In the genomic region with DNA sequence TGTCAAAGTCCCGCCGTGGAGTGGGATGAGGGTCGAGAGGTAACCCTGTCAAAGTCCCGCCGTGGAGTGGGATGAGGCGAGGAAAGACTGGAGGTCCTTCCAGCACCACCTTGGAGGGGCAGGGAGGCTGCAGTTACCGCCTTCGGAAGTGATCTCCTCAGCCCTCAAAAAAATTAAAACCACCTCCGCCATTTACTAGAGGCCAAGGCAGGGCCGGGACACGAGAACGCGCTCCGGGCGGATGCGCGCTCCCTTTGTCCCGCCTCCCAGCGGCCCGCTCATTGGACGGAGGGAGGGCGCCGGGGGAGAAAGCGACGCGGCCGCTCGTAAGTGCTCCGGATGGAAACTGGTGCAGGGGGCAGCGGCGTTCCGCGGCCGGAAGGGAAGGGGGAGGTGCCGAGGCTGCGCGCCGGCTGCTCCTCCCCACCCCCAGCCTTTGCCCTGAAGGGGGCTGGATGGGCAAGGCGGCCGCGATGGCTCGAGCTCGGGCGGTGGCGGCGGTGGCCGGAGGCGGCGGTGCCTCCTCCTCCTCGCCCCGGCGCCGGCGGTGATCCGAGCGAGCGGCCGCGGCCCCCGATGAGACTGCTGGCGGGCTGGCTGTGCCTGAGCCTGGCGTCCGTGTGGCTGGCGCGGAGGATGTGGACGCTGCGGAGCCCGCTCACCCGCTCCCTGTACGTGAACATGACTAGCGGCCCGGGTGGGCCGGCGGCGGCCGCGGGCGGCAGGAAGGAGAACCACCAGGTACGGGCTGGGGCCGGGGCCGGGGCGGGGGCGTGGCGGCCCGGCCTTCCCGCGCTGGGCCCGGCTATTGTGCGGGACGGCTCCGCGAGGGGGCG, we compare ENCODE assay signal across 8 cellular contexts. TPM values are rescaled to one million over a fixed set of nuclear protein-coding genes. Genes with fewer than 3 reads are reported as not detected.
DNase-seq lines count a peak whose midpoint lies in the region; ATAC-seq and TF ChIP-seq lines count a peak whose summit lies in the region.

A gene (plus strand): TSS at position 420 of the 836 bp plus-strand sequence. CDS start 157 bp downstream, at position 577.

- no peak for TF ChIP-seq CTCF in SK-N-SH (IDR thresholded peaks at IDR 0.05)
- no peak for TF ChIP-seq CTCF in omental fat pad (IDR thresholded peaks at IDR 0.05)
- TF ChIP-seq CTCF in testis (IDR thresholded peaks at IDR 0.05): peak in 1 of 3 experiments; percentile 5

- peaks cover 44% of the 10 kb centered on the region for H4K20me1 ChIP-seq in SK-N-SH (ENCODE audit: insufficient read depth)

- H3K36me3 ChIP-seq in SK-N-SH (replicated peaks in 1 of 2; ENCODE audit: control insufficient read depth in 1 of 2, insufficient read depth in 2 of 2, low read length in 1 of 2): no peaks in the 10 kb centered on the region
- no peaks in the 10 kb centered on the region for H3K36me3 ChIP-seq in testis (ENCODE audit: low read depth, missing control alignments)

- intact Hi-C loops in testis (cut with DNase I; ENCODE audit: low total_unique reads): no loop called here

- H3K27ac Mint-ChIP-seq in activated naive CD4-positive, alpha-beta T cell treated with anti-CD3 and anti-CD28 coated beads, Interleukin-2, amount 50 U/mL, for 72 hours: peak within 1 kb of the TSS; percentile 91 to 97

- peak; percentile 31; the same call in 1 of the 2 replicates for TF ChIP-seq RAD21 in SK-N-SH (IDR thresholded peaks at IDR 0.05; ENCODE audit: low read length)

- H3K27me3 ChIP-seq in SK-N-SH (ENCODE audit: insufficient read depth) (no peaks in the 10 kb centered on the region), testis (no peaks in the 10 kb centered on the region)

- peaks cover 45% of the 10 kb centered on the region for H3K79me2 ChIP-seq in SK-N-SH (ENCODE audit: insufficient read depth)

- peaks cover 12% of the 10 kb centered on the region in 2 donors for H3K36me3 Mint-ChIP-seq in activated naive CD4-positive, alpha-beta T cell treated with anti-CD3 and anti-CD28 coated beads, Interleukin-2, amount 50 U/mL, for 72 hours

- no peak for TF ChIP-seq POLR2A in testis (IDR thresholded peaks at IDR 0.05)

- H3F3A ChIP-seq in SK-N-SH (replicated peaks; ENCODE audit: insufficient read depth): no peaks in the 10 kb centered on the region

- H3K27ac ChIP-seq in SK-N-SH (ENCODE audit: low read depth in 2 of 2, low read length in 1 of 2) (peak within 1 kb of the TSS; percentile 86 to 93), testis (peak within 1 kb of the TSS; percentile 94 to 96)

- peak within 1 kb of the TSS; percentile 85 for H2AFZ ChIP-seq in SK-N-SH (ENCODE audit: low read depth)

- 1% methylated on average over 26 of the region's 93 CpGs for WGBS in SK-N-SH (ENCODE audit: low lambda C conversion rate)
- 0 to 1% methylated on average over 38 to 82 of the region's 93 CpGs for WGBS in testis, 2 donors

- peak within 1 kb of the TSS; percentile 91 for H3K9ac ChIP-seq in SK-N-SH

- DNase-seq in GM04504 (ENCODE audit: low read depth): peak; percentile 87
- peak; percentile 71 for DNase-seq in NCI-H1048 (lab: John Stamatoyannopoulos, UW)
- DNase-seq in SK-N-SH: peak; percentile 96
- DNase-seq in activated naive CD4-positive, alpha-beta T cell treated with anti-CD3 and anti-CD28 coated beads, Interleukin-2, amount 50 U/mL, for 72 hours (ENCODE audit: low spot score in 2 of 2): peak; percentile 93 to 95
- peak; percentile 25 for DNase-seq in glomerular endothelial cell (ENCODE audit: extremely low read depth, low read depth, low spot score)
- DNase-seq in omental fat pad (ENCODE audit: low spot score): peak; percentile 73
- DNase-seq in testis: peak; percentile 96

- H3K4me1 ChIP-seq in SK-N-SH (ENCODE audit: control insufficient read depth in 1 of 2, insufficient read depth in 2 of 2, low read depth in 1 of 2, low read length in 1 of 2) (peaks cover 4 to 12% of the 10 kb centered on the region in 2 experiments; a peak in 3 of 4 replicates), testis (peaks cover 18% of the 10 kb centered on the region)

- peak within 1 kb of the TSS; percentile 78 for H3K4me2 ChIP-seq in SK-N-SH

- H3K9me3 ChIP-seq in SK-N-SH: no peaks in the 10 kb centered on the region
- no peaks in the 10 kb centered on the region for H3K9me3 ChIP-seq in testis

- TF ChIP-seq EP300 in SK-N-SH (IDR thresholded peaks at IDR 0.05; ENCODE audit: borderline replicate concordance in 1 of 2, low read depth in 1 of 2, low read length in 1 of 2): peak; percentile 43 to 46; a peak in 2 of 4 replicates

- peaks cover 0 to 4% of the 10 kb centered on the region in 2 donors for H3K9me3 Mint-ChIP-seq in activated naive CD4-positive, alpha-beta T cell treated with anti-CD3 and anti-CD28 coated beads, Interleukin-2, amount 50 U/mL, for 72 hours

- H3K9me2 ChIP-seq in SK-N-SH: no peaks in the 10 kb centered on the region

- POLR2A ChIA-PET in SK-N-SH (lab: Yijun Ruan, JAX): interaction anchor here (1.3 kb wide), 1 partner anchor 27 kb away, joined by 4 read pairs; no protein-coding TSS in a partner anchor

- H3K4me3 ChIP-seq in SK-N-SH (ENCODE audit: low read depth in 2 of 2, low read length in 1 of 2) (peak within 1 kb of the TSS; percentile 78 to 83), testis (peak within 1 kb of the TSS; percentile 87 to 88)

- CTCF ChIA-PET in SK-N-SH (lab: Yijun Ruan, JAX): interaction anchor here (1.0 to 3.6 kb wide), 3 partner anchors 10 to 42 kb away, joined by 4 to 19 read pairs (median 7); no protein-coding TSS in a partner anchor

- ATAC-seq in HG02571 (IDR thresholded peaks at IDR 0.05; ENCODE audit: unreplicated experiment) (peak; percentile 90), omental fat pad (ENCODE audit: low FRiP score) (peak; percentile 98)
- peak; percentile 95 for ATAC-seq in activated naive CD4-positive, alpha-beta T cell treated with anti-CD3 and anti-CD28 coated beads, Interleukin-2, amount 50 U/mL, for 72 hours

TF ChIP-seq in SK-N-SH, 30 proteins besides CTCF, POLR2A, EP300 and RAD21 (continues in another document):
- TF ChIP-seq RCOR1 (IDR thresholded peaks at IDR 0.05; ENCODE audit: low read length) (peak; percentile 38; the same call in 1 of the 2 replicates), MXI1 (IDR thresholded peaks at IDR 0.05; ENCODE audit: low read depth, low read length) (peak; percentile 91), FOXM1 (IDR thresholded peaks at IDR 0.05; ENCODE audit: low read depth) (no peak), RXRA (IDR thresholded peaks at IDR 0.05; ENCODE audit: borderline replicate concordance, low read depth) (no peak), FOXJ3 (CRISPR knock-in tag; IDR thresholded peaks at IDR 0.05) (peak; percentile 71), RFX5 (IDR thresholded peaks at IDR 0.05; ENCODE audit: low read length) (peak; percentile 63), SMC3 (IDR thresholded peaks at IDR 0.05; ENCODE audit: low read depth, low read length) (peak; percentile 32; the same call in 1 of the 2 replicates), GABPA (IDR thresholded peaks at IDR 0.05; ENCODE audit: low read depth) (peak; percentile 93), TCF12 (IDR thresholded peaks at IDR 0.05) (no peak), POLR2AphosphoS5 (IDR thresholded peaks at IDR 0.05; ENCODE audit: low read depth, low read length) (peak; percentile 95), ELF1 (IDR thresholded peaks at IDR 0.05) (peak; percentile 58; the same call in 1 of the 2 replicates), TAF1 (IDR thresholded peaks at IDR 0.05; ENCODE audit: borderline replicate concordance, low read depth, low read length) (peak; percentile 88)
- TF ChIP-seq, protein P1, sequence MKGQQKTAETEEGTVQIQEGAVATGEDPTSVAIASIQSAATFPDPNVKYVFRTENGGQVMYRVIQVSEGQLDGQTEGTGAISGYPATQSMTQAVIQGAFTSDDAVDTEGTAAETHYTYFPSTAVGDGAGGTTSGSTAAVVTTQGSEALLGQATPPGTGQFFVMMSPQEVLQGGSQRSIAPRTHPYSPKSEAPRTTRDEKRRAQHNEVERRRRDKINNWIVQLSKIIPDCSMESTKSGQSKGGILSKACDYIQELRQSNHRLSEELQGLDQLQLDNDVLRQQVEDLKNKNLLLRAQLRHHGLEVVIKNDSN (IDR thresholded peaks at IDR 0.05; ENCODE audit: borderline replicate concordance, low read depth): no peak
- TF ChIP-seq, protein P2, sequence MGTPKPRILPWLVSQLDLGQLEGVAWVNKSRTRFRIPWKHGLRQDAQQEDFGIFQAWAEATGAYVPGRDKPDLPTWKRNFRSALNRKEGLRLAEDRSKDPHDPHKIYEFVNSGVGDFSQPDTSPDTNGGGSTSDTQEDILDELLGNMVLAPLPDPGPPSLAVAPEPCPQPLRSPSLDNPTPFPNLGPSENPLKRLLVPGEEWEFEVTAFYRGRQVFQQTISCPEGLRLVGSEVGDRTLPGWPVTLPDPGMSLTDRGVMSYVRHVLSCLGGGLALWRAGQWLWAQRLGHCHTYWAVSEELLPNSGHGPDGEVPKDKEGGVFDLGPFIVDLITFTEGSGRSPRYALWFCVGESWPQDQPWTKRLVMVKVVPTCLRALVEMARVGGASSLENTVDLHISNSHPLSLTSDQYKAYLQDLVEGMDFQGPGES (IDR thresholded peaks at IDR 0.05; ENCODE audit: low read depth, low read length): 0 out of 2 replicates have a peak, but pooled peaks have one; percentile 24
- TF ChIP-seq, protein P3, sequence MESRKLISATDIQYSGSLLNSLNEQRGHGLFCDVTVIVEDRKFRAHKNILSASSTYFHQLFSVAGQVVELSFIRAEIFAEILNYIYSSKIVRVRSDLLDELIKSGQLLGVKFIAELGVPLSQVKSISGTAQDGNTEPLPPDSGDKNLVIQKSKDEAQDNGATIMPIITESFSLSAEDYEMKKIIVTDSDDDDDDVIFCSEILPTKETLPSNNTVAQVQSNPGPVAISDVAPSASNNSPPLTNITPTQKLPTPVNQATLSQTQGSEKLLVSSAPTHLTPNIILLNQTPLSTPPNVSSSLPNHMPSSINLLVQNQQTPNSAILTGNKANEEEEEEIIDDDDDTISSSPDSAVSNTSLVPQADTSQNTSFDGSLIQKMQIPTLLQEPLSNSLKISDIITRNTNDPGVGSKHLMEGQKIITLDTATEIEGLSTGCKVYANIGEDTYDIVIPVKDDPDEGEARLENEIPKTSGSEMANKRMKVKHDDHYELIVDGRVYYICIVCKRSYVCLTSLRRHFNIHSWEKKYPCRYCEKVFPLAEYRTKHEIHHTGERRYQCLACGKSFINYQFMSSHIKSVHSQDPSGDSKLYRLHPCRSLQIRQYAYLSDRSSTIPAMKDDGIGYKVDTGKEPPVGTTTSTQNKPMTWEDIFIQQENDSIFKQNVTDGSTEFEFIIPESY (IDR thresholded peaks at IDR 0.05; ENCODE audit: borderline replicate concordance, low read depth): no peak

RNA-seq across cellular contexts. Expression of the gene that starts here (rescaled TPM):
- polyA plus RNA-seq in SK-N-SH (2012; rRNA removed): 70.7 and 82.9 TPM in 2 replicates
- 108 and 115 TPM in 2 replicates for polyA plus RNA-seq in SK-N-SH (2012; cell fraction: cytosol; rRNA removed)
- 28.0 and 48.3 TPM in 2 replicates for polyA plus RNA-seq in SK-N-SH (2012; cell fraction: nucleus; rRNA removed)
- 100 to 1,000 TPM in 1 of 2 donors, 10 to 100 TPM in 1; 92.2 to 117 TPM for total RNA-seq in activated naive CD4-positive, alpha-beta T cell treated with anti-CD3 and anti-CD28 coated beads, Interleukin-2, amount 50 U/mL, for 72 hours
- 173 and 210 TPM in 2 replicates for total RNA-seq in glomerular endothelial cell
- total RNA-seq in omental fat pad: 100 to 1,000 TPM in 3 of 4 donors, 10 to 100 TPM in 1; 98.9 to 195 (median 114) TPM
- 10 to 100 TPM; 70.5 to 77.5 TPM for total RNA-seq in testis
- 42.4 TPM for polyA plus RNA-seq in testis (ENCODE audit: insufficient read depth, low read depth, low replicate concordance)

Comparison
In these comparisons a context has a peak if more than half of its experiments do, and no peak if none do; other contexts are left out.
1. Peak in every context shown above with its lines: DNase-seq, ATAC-seq, H3K4me3 ChIP-seq and H3K27ac ChIP-seq.
2. DNase-seq: peak in every context shown above with its lines; median percentile 96 in SK-N-SH; 96 in testis; 94 in activated naive CD4-positive, alpha-beta T cell treated with anti-CD3 and anti-CD28 coated beads, Interleukin-2, amount 50 U/mL, for 72 hours; 87 in GM04504; 73 in omental fat pad; 71 in NCI-H1048; 25 in glomerular endothelial cell.